ENCODE assay signal across 8 cellular contexts in the genomic region with DNA sequence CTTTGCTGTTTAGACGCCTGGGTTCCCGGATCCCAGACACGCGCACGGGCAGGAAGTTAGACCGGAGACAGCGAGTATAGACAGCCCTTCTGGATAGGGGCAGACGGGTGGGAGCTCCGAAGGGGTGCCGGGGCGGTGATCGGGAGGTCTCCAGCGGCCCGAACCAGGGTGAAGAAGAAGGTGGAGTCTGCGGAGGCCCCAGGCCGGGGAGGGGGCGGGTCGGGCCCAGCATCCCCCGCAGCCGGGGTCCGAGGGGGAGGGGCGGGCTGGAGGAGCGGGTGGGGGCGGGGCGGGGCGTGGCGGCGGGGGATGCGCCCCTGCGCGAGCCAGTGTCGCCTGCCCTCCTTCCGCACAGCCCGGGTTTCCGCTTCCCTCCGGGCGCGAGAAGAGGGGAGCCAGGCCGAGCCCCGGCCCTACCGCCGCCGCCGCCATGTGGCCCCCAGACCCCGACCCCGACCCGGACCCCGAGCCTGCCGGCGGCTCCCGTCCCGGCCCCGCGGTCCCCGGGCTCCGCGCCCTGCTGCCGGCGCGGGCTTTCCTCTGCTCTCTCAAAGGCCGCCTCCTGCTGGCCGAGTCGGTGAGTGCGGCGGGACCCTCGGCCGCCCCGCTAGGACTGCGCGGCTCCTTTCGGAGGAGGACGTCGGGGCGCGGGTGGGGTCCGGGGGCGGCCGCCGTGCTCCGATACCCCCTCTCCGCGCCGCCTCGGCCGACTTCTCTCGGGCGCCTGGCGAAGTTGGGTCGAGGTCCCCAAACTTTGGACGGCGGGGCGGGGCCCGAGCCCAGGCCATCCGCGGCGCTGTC. TPM values are rescaled to one million over a fixed set of nuclear protein-coding genes. Genes with fewer than 3 reads are reported as not detected.
DNase-seq lines count a peak whose midpoint lies in the region; ATAC-seq and TF ChIP-seq lines count a peak whose summit lies in the region.

A gene with protein sequence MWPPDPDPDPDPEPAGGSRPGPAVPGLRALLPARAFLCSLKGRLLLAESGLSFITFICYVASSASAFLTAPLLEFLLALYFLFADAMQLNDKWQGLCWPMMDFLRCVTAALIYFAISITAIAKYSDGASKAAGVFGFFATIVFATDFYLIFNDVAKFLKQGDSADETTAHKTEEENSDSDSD (plus strand): TSS at position 329 of the 801 bp plus-strand sequence. CDS start 102 bp downstream, at position 431.

- peak; percentile 72 for ATAC-seq in SK-N-SH treated with all-trans-retinoic acid at 6 μM for 48 hours
- peak; percentile 70 for ATAC-seq in Right ventricle myocardium superior (ENCODE audit: poor library complexity)
- peak; percentile 56 to 63 (median 60) for ATAC-seq in psoas muscle

- TF ChIP-seq CTCF in HL-60 (IDR thresholded peaks at IDR 0.05; ENCODE audit: insufficient read depth, low read length) = no peak
- peak; percentile 70 for TF ChIP-seq CTCF in psoas muscle (IDR thresholded peaks at IDR 0.05)
- TF ChIP-seq CTCF in uterus (IDR thresholded peaks at IDR 0.05) = peak; percentile 66 to 87 (median 82)

- H3K27me3 ChIP-seq in HL-60 (ENCODE audit: insufficient read depth, poor library complexity, severe bottlenecking) (no peaks in the 10 kb centered on the region), psoas muscle (ENCODE audit: insufficient read depth in 3 of 3, low read length in 2 of 3) (peaks cover 0 to 22% (median 7%) of the 10 kb centered on the region in 3 donors), uterus (no peaks in the 10 kb centered on the region)

- no peaks in the 10 kb centered on the region for H3K36me3 ChIP-seq in psoas muscle (ENCODE audit: insufficient read depth in 1 of 2, low read depth in 1 of 2)
- H3K36me3 ChIP-seq in uterus = no peaks in the 10 kb centered on the region

- intact Hi-C loops in Right ventricle myocardium superior (cut with DNase I) = loop anchor here (5.0 kb wide), 2 partner anchors 197 to 263 kb away; no protein-coding TSS in a partner anchor
- intact Hi-C loops in psoas muscle (cut with DNase I) = loop anchor here in 1 of 2 donors (10.0 kb wide), 2 partner anchors 120 to 200 kb away; no protein-coding TSS in a partner anchor
- intact Hi-C loops in uterus (cut with DNase I; ENCODE audit: low total_unique reads) = loop anchor here (10.0 kb wide), 1 partner anchor 200 kb away; no protein-coding TSS in a partner anchor

- H3K4me3 ChIP-seq in HL-60 (replicated peaks; ENCODE audit: insufficient read depth, low read length) = peak within 1 kb of the TSS; percentile 84
- H3K4me3 ChIP-seq in psoas muscle = peak within 1 kb of the TSS; percentile 78
- peak within 1 kb of the TSS; percentile 67 to 80 for H3K4me3 ChIP-seq in uterus

- H3K27ac ChIP-seq in HL-60 (replicated peaks) = peak within 1 kb of the TSS; percentile 88
- peak within 1 kb of the TSS; percentile 74 for H3K27ac ChIP-seq in psoas muscle
- peak within 1 kb of the TSS; percentile 94 to 96 for H3K27ac ChIP-seq in uterus

- H3K9me3 ChIP-seq in psoas muscle = no peaks in the 10 kb centered on the region
- H3K9me3 ChIP-seq in uterus = no peaks in the 10 kb centered on the region

- WGBS in psoas muscle, 3 donors = 0 to 1% (median 1%) methylated on average over 42 to 94 of the region's 96 CpGs

- H3K4me1 ChIP-seq in psoas muscle = no peaks in the 10 kb centered on the region
- no peaks in the 10 kb centered on the region for H3K4me1 ChIP-seq in uterus

- DNase-seq in AML-193 (lab: John Stamatoyannopoulos, UW) (peak; percentile 28 to 51), HL-60 (ENCODE audit: low read depth in 1 of 2, low spot score in 1 of 2) (peak in 1 of 2 experiments; percentile 65), Right ventricle myocardium superior (peak; percentile 82), psoas muscle (peak; percentile 76 to 82), uterus (peak; percentile 63 to 73)
- peak; percentile 83 for DNase-seq in activated naive CD4-positive, alpha-beta T cell treated with anti-CD3 and anti-CD28 coated beads, Interleukin-2, amount 50 U/mL, for 16 hours

- peak; percentile 35 for TF ChIP-seq POLR2A in GM19193 (IDR thresholded peaks at IDR 0.05; ENCODE audit: extremely low read depth, insufficient read depth, insufficient read length)
- peak in 1 of 2 donors; percentile 18 for TF ChIP-seq POLR2A in uterus (IDR thresholded peaks at IDR 0.05)

TF ChIP-seq in SK-N-SH treated with all-trans-retinoic acid at 6 μM for 48 hours, 23 proteins besides CTCF, POLR2A, EP300 and RAD21:
- TF ChIP-seq ZC3H10 (CRISPR knock-in tag; IDR thresholded peaks at IDR 0.05) (no peak), ESRRG (CRISPR knock-in tag; IDR thresholded peaks at IDR 0.05) (no peak), ISL1 (CRISPR knock-in tag; IDR thresholded peaks at IDR 0.05) (no peak), TOX (CRISPR knock-in tag; IDR thresholded peaks at IDR 0.05; ENCODE audit: borderline replicate concordance) (no peak), ZNF8 (CRISPR knock-in tag; IDR thresholded peaks at IDR 0.05) (no peak), PPARA (CRISPR knock-in tag; IDR thresholded peaks at IDR 0.05; ENCODE audit: borderline replicate concordance) (no peak), RARB (CRISPR knock-in tag; IDR thresholded peaks at IDR 0.05) (no peak), ZFP3 (CRISPR knock-in tag; IDR thresholded peaks at IDR 0.05) (no peak), ARNTL (CRISPR knock-in tag; IDR thresholded peaks at IDR 0.05; ENCODE audit: borderline replicate concordance, low read depth) (no peak), TCF4 (CRISPR knock-in tag; IDR thresholded peaks at IDR 0.05; ENCODE audit: borderline replicate concordance) (no peak), PATZ1 (CRISPR knock-in tag; IDR thresholded peaks at IDR 0.05; ENCODE audit: borderline replicate concordance) (no peak), ZFP30 (CRISPR knock-in tag; IDR thresholded peaks at IDR 0.05) (no peak), BACH2 (CRISPR knock-in tag; IDR thresholded peaks at IDR 0.05; ENCODE audit: borderline replicate concordance) (no peak), SNAI2 (CRISPR knock-in tag; IDR thresholded peaks at IDR 0.05) (no peak)
- TF ChIP-seq, protein P1, sequence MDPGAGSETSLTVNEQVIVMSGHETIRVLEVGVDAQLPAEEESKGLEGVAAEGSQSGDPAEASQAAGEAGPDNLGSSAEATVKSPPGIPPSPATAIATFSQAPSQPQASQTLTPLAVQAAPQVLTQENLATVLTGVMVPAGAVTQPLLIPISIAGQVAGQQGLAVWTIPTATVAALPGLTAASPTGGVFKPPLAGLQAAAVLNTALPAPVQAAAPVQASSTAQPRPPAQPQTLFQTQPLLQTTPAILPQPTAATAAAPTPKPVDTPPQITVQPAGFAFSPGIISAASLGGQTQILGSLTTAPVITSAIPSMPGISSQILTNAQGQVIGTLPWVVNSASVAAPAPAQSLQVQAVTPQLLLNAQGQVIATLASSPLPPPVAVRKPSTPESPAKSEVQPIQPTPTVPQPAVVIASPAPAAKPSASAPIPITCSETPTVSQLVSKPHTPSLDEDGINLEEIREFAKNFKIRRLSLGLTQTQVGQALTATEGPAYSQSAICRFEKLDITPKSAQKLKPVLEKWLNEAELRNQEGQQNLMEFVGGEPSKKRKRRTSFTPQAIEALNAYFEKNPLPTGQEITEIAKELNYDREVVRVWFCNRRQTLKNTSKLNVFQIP (CRISPR knock-in tag; IDR thresholded peaks at IDR 0.05; ENCODE audit: borderline replicate concordance, low read depth) = no peak
- TF ChIP-seq, protein P2, sequence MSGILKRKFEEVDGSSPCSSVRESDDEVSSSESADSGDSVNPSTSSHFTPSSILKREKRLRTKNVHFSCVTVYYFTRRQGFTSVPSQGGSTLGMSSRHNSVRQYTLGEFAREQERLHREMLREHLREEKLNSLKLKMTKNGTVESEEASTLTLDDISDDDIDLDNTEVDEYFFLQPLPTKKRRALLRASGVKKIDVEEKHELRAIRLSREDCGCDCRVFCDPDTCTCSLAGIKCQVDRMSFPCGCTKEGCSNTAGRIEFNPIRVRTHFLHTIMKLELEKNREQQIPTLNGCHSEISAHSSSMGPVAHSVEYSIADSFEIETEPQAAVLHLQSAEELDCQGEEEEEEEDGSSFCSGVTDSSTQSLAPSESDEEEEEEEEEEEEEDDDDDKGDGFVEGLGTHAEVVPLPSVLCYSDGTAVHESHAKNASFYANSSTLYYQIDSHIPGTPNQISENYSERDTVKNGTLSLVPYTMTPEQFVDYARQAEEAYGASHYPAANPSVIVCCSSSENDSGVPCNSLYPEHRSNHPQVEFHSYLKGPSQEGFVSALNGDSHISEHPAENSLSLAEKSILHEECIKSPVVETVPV (CRISPR knock-in tag; IDR thresholded peaks at IDR 0.05) = no peak

RNA-seq across cellular contexts. Expression of the gene that starts here (rescaled TPM):
- total RNA-seq in Right ventricle myocardium superior (10.1 TPM), psoas muscle (1 to 10 TPM; 3.9 to 7.6 (median 5.2) TPM), uterus (10 to 100 TPM; 42.6 to 67.9 (median 56.2) TPM)
- 1 to 10 TPM; 2.6 to 5.9 (median 3.5) TPM for polyA plus RNA-seq in psoas muscle
